In the genomic region with DNA sequence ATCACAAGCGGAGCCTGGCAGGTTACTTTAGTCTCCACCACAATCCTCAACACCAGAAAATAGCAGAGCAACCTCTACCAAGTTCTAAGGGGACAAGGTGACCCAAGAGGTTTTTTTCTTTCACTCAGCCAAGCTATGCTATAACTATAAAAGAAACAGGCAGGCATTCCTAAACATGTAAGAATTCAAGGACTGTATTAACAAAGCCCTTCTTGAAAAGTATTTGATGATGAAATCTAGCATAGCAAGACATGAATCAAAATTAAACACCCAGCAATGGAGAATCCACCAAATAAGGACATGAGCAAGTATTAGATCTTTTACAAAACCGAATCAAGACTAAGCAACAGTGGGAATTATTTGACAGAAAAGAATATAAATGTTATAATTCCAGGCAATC, we compare ENCODE assay signal across 13 cellular contexts. TPM values are rescaled to one million over a fixed set of nuclear protein-coding genes. Genes with fewer than 3 reads are reported as not detected.
DNase-seq lines count a peak whose midpoint lies in the region; ATAC-seq and TF ChIP-seq lines count a peak whose summit lies in the region.
"Had no signal": no experiment of that assay in that cellular context is flagged by ENCODE, and none has a peak within 500 bp of the region (broad histone marks: within the 10 kb centered on the region; RNA-seq: fewer than 3 reads in every experiment).

No MANE protein-coding gene starts in this region.

- no peak for DNase-seq in activated naive CD4-positive, alpha-beta T cell treated with anti-CD3 and anti-CD28 coated beads, Interleukin-2, amount 10 ng/mL, durations not matched to agents 7 days and 5 days
- DNase-seq in activated naive CD4-positive, alpha-beta T cell treated with anti-CD3 and anti-CD28 coated beads, Interleukin-2, amount 50 U/mL, for 16 hours, result no peak
- DNase-seq in adipocyte (ENCODE audit: low read depth) (peak; percentile 75), left lung (no peak), upper lobe of left lung (no peak), NCI-H1694 (lab: John Stamatoyannopoulos, UW) (no peak)
- DNase-seq: activated effector memory CD4-positive, alpha-beta T cell treated with Interleukin-2 at 50 U/mL for 16 hours; effector memory CD8-positive, alpha-beta T cell; PC-9; retina had no signal

- peak overlapping the region; percentile 61 for H3K9ac ChIP-seq in adipocyte (ENCODE audit: low read length)

- H3K27me3 Mint-ChIP-seq in activated naive CD4-positive, alpha-beta T cell treated with anti-CD3 and anti-CD28 coated beads, Interleukin-2, amount 10 ng/mL, durations not matched to agents 7 days and 5 days, result peaks cover 3% of the 10 kb centered on the region

- no peaks in the 10 kb centered on the region for H3K27me3 ChIP-seq in adipocyte (replicated peaks; ENCODE audit: control insufficient read depth, insufficient read depth, low read length)
- H3K27me3 ChIP-seq in left lung, result no peaks in the 10 kb centered on the region
- no peaks in the 10 kb centered on the region for H3K27me3 ChIP-seq in upper lobe of left lung

- H3K9me3 Mint-ChIP-seq in activated naive CD4-positive, alpha-beta T cell treated with anti-CD3 and anti-CD28 coated beads, Interleukin-2, amount 10 ng/mL, durations not matched to agents 7 days and 5 days, result no peaks in the 10 kb centered on the region
- H3K9me3 Mint-ChIP-seq: effector memory CD8-positive, alpha-beta T cell had no signal

- H3K9me3 ChIP-seq in adipocyte (ENCODE audit: control insufficient read depth, low read length) (no peaks in the 10 kb centered on the region), left lung (no peaks in the 10 kb centered on the region), upper lobe of left lung (no peaks in the 10 kb centered on the region)

- TF ChIP-seq EP300 in upper lobe of left lung (IDR thresholded peaks at IDR 0.05), result no peak

- H3K36me3 ChIP-seq in adipocyte (ENCODE audit: control insufficient read depth, insufficient read depth, low read length, severe bottlenecking) (no peaks in the 10 kb centered on the region), left lung (no peaks in the 10 kb centered on the region), upper lobe of left lung (no peaks in the 10 kb centered on the region)

- H3K36me3 Mint-ChIP-seq in activated naive CD4-positive, alpha-beta T cell treated with anti-CD3 and anti-CD28 coated beads, Interleukin-2, amount 10 ng/mL, durations not matched to agents 7 days and 5 days, result no peaks in the 10 kb centered on the region

- H3K4me1 Mint-ChIP-seq in activated naive CD4-positive, alpha-beta T cell treated with anti-CD3 and anti-CD28 coated beads, Interleukin-2, amount 10 ng/mL, durations not matched to agents 7 days and 5 days, result peaks cover 32% of the 10 kb centered on the region

- peak overlapping the region; percentile 26 to 82 for H3K27ac ChIP-seq in left lung
- peak overlapping the region in 3 of 4 donors; percentile 23 to 37 (median 28) for H3K27ac ChIP-seq in upper lobe of left lung
- H3K27ac ChIP-seq: PC-9, VCaP had no signal

- CTCF ChIA-PET in activated naive CD4-positive, alpha-beta T cell treated with anti-CD3 and anti-CD28 coated beads, Interleukin-2, amount 10 ng/mL, durations not matched to agents 7 days and 5 days (lab: Charles Lee), result interaction anchor here (6.8 to 8.1 kb wide), 2 partner anchors 54 to 165 kb away, joined by 60 to 62 read pairs; no protein-coding TSS in a partner anchor

- intact Hi-C loops in left lung (cut with DNase I), result no loop called here

- peak overlapping the region; percentile 85 for H3K27ac Mint-ChIP-seq in activated naive CD4-positive, alpha-beta T cell treated with anti-CD3 and anti-CD28 coated beads, Interleukin-2, amount 10 ng/mL, durations not matched to agents 7 days and 5 days
- H3K27ac Mint-ChIP-seq: effector memory CD8-positive, alpha-beta T cell had no signal

- no peak overlapping the region for H3K4me3 ChIP-seq in adipocyte (ENCODE audit: low read length)
- no peak overlapping the region for H3K4me3 ChIP-seq in left lung
- H3K4me3 ChIP-seq in upper lobe of left lung, result no peak overlapping the region
- H3K4me3 ChIP-seq: PC-9 had no signal

- 49 to 63% methylated on average over 2 of the region's 2 CpGs for WGBS in upper lobe of left lung, 2 donors

- ATAC-seq in left lung, result peak; percentile 45
- no peak for ATAC-seq in upper lobe of left lung (ENCODE audit: low FRiP score in 2 of 2)
- ATAC-seq in GM21576 (IDR thresholded peaks at IDR 0.05; ENCODE audit: unreplicated experiment), result no peak
- no peak for ATAC-seq in GM21447 (IDR thresholded peaks at IDR 0.05; ENCODE audit: unreplicated experiment)
- ATAC-seq: effector memory CD8-positive, alpha-beta T cell had no signal

- H3K4me3 Mint-ChIP-seq in activated naive CD4-positive, alpha-beta T cell treated with anti-CD3 and anti-CD28 coated beads, Interleukin-2, amount 10 ng/mL, durations not matched to agents 7 days and 5 days, result no peak overlapping the region

- no peak for TF ChIP-seq POLR2A in upper lobe of left lung (IDR thresholded peaks at IDR 0.05)

- TF ChIP-seq CTCF in left lung (IDR thresholded peaks at IDR 0.05), result no peak
- no peak for TF ChIP-seq CTCF in upper lobe of left lung (IDR thresholded peaks at IDR 0.05)

- peaks cover 32% of the 10 kb centered on the region for H3K4me1 ChIP-seq in adipocyte (ENCODE audit: control insufficient read depth, insufficient read depth, low read length)
- H3K4me1 ChIP-seq in left lung, result peaks cover 14 to 46% of the 10 kb centered on the region in 2 donors
- peaks cover 18 to 33% (median 27%) of the 10 kb centered on the region in 4 donors for H3K4me1 ChIP-seq in upper lobe of left lung

RNA-seq across cellular contexts. Expression of a gene that starts 25.7 kb away (rescaled TPM):
- total RNA-seq in left lung (10 to 100 TPM in 1 of 2 donors, 1 to 10 TPM in 1; 2.1 to 13.1 TPM), upper lobe of left lung (10 to 100 TPM in 2 of 6 donors, 1 to 10 TPM in 4; 2.3 to 13.3 (median 7.9) TPM)
- total RNA-seq: PC-9 had no signal
